Comparison of ENCODE assay signal across 1 cellular context in the genomic region with DNA sequence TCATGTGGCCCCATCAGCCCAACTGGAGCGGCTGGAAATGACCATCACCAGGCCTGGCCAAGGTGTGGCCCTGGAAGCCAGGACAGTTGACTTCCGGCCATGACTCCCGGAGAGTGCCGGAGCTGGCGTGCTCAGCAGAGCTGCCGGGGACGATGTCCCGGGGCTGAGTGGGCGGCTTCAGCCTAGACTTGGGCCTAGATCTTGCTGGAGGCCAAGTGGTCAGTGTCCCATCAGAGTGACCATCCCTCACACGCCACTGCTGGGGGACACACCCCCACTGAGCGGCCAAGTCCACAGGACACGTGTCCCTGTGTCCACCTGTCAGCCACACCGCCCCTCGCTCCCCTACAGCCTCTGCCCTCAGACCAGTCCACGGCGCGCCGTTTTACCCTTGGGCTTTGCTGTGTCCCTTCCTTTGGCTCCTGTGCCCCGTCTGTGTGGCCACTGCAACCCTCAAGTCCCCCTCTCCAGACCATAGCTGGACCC.
TF ChIP-seq lines count a peak whose summit lies in the region.

No MANE protein-coding gene starts in this region.

TF ChIP-seq in HepG2, 621 proteins besides CTCF, POLR2A, EP300 and RAD21 (continued from another document and continues in another):
- TF ChIP-seq, protein P1, sequence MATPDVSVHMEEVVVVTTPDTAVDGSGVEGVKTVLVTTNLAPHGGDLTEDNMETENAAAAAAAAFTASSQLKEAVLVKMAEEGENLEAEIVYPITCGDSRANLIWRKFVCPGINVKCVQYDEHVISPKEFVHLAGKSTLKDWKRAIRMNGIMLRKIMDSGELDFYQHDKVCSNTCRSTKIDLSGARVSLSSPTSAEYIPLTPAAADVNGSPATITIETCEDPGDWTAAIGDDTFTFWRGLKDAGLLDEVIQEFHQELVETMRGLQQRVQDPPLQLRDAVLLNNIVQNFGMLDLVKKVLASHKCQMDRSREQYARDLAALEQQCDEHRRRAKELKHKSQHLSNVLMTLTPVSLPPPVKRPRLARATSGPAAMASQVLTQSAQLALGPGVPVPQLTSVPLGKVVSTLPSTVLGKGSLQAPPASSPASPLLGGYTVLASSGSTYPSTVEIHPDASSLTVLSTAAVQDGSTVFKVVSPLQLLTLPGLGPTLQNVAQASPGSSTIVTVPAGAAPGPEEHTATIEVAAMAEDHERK (CRISPR knock-in tag; IDR thresholded peaks at IDR 0.05; ENCODE audit: low read depth) = no peak
- TF ChIP-seq ZNF83 (CRISPR knock-in tag; IDR thresholded peaks at IDR 0.05; ENCODE audit: borderline replicate concordance) (no peak), SNAI1 (CRISPR knock-in tag; IDR thresholded peaks at IDR 0.05; ENCODE audit: borderline replicate concordance) (0 out of 2 replicates have a peak, but pooled peaks have one; percentile 51), GABPB1 (CRISPR knock-in tag; IDR thresholded peaks at IDR 0.05) (peak; percentile 78), PRMT3 (CRISPR knock-in tag; IDR thresholded peaks at IDR 0.05; ENCODE audit: borderline replicate concordance, low read depth) (0 out of 2 replicates have a peak, but pooled peaks have one; percentile 19), ZNF296 (CRISPR knock-in tag; conservative IDR thresholded peaks at IDR 0.05) (0 out of 2 replicates have a peak, but pooled peaks have one; percentile 37), ZNF326 (CRISPR knock-in tag; IDR thresholded peaks at IDR 0.05; ENCODE audit: borderline replicate concordance) (no peak), HCFC1 (IDR thresholded peaks at IDR 0.05; ENCODE audit: low read depth, low read length) (no peak), PAX8 (CRISPR knock-in tag; IDR thresholded peaks at IDR 0.05; ENCODE audit: borderline replicate concordance) (no peak), ZNF563 (CRISPR knock-in tag; IDR thresholded peaks at IDR 0.05) (0 out of 2 replicates have a peak, but pooled peaks have one; percentile 49), ZNF670 (CRISPR knock-in tag; IDR thresholded peaks at IDR 0.05; ENCODE audit: borderline replicate concordance) (no peak), ZIK1 (CRISPR knock-in tag; IDR thresholded peaks at IDR 0.05; ENCODE audit: borderline replicate concordance, low read depth) (no peak), FOSL2 (CRISPR knock-in tag; IDR thresholded peaks at IDR 0.05) (peak; percentile 4; the same call in 1 of the 2 replicates), ZNF468 (CRISPR knock-in tag; IDR thresholded peaks at IDR 0.05) (no peak), MYNN (CRISPR knock-in tag; IDR thresholded peaks at IDR 0.05; ENCODE audit: low read depth) (no peak), PRPF4 (IDR thresholded peaks at IDR 0.05; ENCODE audit: low read depth, low read length, poor library complexity, severe bottlenecking) (no peak), RORA (CRISPR knock-in tag; IDR thresholded peaks at IDR 0.05) (no peak), ZFY (CRISPR knock-in tag; IDR thresholded peaks at IDR 0.05) (0 out of 2 replicates have a peak, but pooled peaks have one; percentile 7), ZNF501 (CRISPR knock-in tag; IDR thresholded peaks at IDR 0.05) (no peak), ZMYM3 (CRISPR knock-in tag; IDR thresholded peaks at IDR 0.05) (no peak), ZNF180 (CRISPR knock-in tag; IDR thresholded peaks at IDR 0.05; ENCODE audit: borderline replicate concordance, low read depth) (no peak), ZSCAN22 (CRISPR knock-in tag; IDR thresholded peaks at IDR 0.05) (peak; percentile 91), ETV5 (CRISPR knock-in tag; IDR thresholded peaks at IDR 0.05; ENCODE audit: borderline replicate concordance) (peak; percentile 58; the same call in 1 of the 2 replicates), ZNF768 (CRISPR knock-in tag; IDR thresholded peaks at IDR 0.05) (peak; percentile 12; the same call in 1 of the 2 replicates), ISL2 (CRISPR knock-in tag; IDR thresholded peaks at IDR 0.05) (no peak), ZZZ3 (CRISPR knock-in tag; IDR thresholded peaks at IDR 0.05; ENCODE audit: borderline replicate concordance) (no peak), ZNF263 (CRISPR knock-in tag; IDR thresholded peaks at IDR 0.05) (no peak), PHF8 (CRISPR knock-in tag; IDR thresholded peaks at IDR 0.05) (no peak), ZNF335 (CRISPR knock-in tag; IDR thresholded peaks at IDR 0.05) (no peak)
- TF ChIP-seq, protein P2, sequence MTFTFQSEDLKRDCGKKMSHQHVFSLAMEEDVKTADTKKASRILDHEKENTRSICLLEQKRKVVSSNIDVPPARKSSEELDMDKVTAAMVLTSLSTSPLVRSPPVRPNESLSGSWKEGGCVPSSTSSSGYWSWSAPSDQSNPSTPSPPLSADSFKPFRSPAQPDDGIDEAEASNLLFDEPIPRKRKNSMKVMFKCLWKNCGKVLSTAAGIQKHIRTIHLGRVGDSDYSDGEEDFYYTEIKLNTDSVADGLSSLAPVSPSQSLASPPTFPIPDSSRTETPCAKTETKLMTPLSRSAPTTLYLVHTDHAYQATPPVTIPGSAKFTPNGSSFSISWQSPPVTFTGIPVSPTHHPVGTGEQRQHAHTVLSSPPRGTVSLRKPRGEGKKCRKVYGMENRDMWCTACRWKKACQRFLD (CRISPR knock-in tag; IDR thresholded peaks at IDR 0.05; ENCODE audit: borderline replicate concordance) = 0 out of 2 replicates have a peak, but pooled peaks have one; percentile 11
- TF ChIP-seq, protein P3, sequence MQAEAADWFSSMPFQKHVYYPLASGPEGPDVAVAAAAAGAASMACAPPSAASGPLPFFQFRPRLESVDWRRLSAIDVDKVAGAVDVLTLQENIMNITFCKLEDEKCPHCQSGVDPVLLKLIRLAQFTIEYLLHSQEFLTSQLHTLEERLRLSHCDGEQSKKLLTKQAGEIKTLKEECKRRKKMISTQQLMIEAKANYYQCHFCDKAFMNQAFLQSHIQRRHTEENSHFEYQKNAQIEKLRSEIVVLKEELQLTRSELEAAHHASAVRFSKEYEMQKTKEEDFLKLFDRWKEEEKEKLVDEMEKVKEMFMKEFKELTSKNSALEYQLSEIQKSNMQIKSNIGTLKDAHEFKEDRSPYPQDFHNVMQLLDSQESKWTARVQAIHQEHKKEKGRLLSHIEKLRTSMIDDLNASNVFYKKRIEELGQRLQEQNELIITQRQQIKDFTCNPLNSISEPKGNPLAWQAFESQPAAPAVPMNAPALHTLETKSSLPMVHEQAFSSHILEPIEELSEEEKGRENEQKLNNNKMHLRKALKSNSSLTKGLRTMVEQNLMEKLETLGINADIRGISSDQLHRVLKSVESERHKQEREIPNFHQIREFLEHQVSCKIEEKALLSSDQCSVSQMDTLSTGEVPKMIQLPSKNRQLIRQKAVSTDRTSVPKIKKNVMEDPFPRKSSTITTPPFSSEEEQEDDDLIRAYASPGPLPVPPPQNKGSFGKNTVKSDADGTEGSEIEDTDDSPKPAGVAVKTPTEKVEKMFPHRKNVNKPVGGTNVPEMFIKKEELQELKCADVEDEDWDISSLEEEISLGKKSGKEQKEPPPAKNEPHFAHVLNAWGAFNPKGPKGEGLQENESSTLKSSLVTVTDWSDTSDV (CRISPR knock-in tag; IDR thresholded peaks at IDR 0.05) = peak; percentile 56; the same call in 1 of the 2 replicates
- TF ChIP-seq, protein P4, sequence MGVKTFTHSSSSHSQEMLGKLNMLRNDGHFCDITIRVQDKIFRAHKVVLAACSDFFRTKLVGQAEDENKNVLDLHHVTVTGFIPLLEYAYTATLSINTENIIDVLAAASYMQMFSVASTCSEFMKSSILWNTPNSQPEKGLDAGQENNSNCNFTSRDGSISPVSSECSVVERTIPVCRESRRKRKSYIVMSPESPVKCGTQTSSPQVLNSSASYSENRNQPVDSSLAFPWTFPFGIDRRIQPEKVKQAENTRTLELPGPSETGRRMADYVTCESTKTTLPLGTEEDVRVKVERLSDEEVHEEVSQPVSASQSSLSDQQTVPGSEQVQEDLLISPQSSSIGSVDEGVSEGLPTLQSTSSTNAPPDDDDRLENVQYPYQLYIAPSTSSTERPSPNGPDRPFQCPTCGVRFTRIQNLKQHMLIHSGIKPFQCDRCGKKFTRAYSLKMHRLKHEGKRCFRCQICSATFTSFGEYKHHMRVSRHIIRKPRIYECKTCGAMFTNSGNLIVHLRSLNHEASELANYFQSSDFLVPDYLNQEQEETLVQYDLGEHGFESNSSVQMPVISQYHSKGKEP (CRISPR knock-in tag; IDR thresholded peaks at IDR 0.05) = no peak
- TF ChIP-seq, protein P5, sequence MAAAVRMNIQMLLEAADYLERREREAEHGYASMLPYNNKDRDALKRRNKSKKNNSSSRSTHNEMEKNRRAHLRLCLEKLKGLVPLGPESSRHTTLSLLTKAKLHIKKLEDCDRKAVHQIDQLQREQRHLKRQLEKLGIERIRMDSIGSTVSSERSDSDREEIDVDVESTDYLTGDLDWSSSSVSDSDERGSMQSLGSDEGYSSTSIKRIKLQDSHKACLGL (CRISPR knock-in tag; IDR thresholded peaks at IDR 0.05) = peak; percentile 78
- TF ChIP-seq, protein P6, sequence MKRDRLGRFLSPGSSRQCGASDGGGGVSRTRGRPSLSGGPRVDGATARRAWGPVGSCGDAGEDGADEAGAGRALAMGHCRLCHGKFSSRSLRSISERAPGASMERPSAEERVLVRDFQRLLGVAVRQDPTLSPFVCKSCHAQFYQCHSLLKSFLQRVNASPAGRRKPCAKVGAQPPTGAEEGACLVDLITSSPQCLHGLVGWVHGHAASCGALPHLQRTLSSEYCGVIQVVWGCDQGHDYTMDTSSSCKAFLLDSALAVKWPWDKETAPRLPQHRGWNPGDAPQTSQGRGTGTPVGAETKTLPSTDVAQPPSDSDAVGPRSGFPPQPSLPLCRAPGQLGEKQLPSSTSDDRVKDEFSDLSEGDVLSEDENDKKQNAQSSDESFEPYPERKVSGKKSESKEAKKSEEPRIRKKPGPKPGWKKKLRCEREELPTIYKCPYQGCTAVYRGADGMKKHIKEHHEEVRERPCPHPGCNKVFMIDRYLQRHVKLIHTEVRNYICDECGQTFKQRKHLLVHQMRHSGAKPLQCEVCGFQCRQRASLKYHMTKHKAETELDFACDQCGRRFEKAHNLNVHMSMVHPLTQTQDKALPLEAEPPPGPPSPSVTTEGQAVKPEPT (CRISPR knock-in tag; IDR thresholded peaks at IDR 0.05; ENCODE audit: low read depth) = no peak
- TF ChIP-seq, protein P7, sequence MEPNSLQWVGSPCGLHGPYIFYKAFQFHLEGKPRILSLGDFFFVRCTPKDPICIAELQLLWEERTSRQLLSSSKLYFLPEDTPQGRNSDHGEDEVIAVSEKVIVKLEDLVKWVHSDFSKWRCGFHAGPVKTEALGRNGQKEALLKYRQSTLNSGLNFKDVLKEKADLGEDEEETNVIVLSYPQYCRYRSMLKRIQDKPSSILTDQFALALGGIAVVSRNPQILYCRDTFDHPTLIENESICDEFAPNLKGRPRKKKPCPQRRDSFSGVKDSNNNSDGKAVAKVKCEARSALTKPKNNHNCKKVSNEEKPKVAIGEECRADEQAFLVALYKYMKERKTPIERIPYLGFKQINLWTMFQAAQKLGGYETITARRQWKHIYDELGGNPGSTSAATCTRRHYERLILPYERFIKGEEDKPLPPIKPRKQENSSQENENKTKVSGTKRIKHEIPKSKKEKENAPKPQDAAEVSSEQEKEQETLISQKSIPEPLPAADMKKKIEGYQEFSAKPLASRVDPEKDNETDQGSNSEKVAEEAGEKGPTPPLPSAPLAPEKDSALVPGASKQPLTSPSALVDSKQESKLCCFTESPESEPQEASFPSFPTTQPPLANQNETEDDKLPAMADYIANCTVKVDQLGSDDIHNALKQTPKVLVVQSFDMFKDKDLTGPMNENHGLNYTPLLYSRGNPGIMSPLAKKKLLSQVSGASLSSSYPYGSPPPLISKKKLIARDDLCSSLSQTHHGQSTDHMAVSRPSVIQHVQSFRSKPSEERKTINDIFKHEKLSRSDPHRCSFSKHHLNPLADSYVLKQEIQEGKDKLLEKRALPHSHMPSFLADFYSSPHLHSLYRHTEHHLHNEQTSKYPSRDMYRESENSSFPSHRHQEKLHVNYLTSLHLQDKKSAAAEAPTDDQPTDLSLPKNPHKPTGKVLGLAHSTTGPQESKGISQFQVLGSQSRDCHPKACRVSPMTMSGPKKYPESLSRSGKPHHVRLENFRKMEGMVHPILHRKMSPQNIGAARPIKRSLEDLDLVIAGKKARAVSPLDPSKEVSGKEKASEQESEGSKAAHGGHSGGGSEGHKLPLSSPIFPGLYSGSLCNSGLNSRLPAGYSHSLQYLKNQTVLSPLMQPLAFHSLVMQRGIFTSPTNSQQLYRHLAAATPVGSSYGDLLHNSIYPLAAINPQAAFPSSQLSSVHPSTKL (CRISPR knock-in tag; IDR thresholded peaks at IDR 0.05) = no peak
- TF ChIP-seq, protein P8, sequence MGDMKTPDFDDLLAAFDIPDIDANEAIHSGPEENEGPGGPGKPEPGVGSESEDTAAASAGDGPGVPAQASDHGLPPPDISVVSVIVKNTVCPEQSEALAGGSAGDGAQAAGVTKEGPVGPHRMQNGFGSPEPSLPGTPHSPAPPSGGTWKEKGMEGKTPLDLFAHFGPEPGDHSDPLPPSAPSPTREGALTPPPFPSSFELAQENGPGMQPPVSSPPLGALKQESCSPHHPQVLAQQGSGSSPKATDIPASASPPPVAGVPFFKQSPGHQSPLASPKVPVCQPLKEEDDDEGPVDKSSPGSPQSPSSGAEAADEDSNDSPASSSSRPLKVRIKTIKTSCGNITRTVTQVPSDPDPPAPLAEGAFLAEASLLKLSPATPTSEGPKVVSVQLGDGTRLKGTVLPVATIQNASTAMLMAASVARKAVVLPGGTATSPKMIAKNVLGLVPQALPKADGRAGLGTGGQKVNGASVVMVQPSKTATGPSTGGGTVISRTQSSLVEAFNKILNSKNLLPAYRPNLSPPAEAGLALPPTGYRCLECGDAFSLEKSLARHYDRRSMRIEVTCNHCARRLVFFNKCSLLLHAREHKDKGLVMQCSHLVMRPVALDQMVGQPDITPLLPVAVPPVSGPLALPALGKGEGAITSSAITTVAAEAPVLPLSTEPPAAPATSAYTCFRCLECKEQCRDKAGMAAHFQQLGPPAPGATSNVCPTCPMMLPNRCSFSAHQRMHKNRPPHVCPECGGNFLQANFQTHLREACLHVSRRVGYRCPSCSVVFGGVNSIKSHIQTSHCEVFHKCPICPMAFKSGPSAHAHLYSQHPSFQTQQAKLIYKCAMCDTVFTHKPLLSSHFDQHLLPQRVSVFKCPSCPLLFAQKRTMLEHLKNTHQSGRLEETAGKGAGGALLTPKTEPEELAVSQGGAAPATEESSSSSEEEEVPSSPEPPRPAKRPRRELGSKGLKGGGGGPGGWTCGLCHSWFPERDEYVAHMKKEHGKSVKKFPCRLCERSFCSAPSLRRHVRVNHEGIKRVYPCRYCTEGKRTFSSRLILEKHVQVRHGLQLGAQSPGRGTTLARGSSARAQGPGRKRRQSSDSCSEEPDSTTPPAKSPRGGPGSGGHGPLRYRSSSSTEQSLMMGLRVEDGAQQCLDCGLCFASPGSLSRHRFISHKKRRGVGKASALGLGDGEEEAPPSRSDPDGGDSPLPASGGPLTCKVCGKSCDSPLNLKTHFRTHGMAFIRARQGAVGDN (CRISPR knock-in tag; IDR thresholded peaks at IDR 0.05) = peak; percentile 84
- TF ChIP-seq, protein P9, sequence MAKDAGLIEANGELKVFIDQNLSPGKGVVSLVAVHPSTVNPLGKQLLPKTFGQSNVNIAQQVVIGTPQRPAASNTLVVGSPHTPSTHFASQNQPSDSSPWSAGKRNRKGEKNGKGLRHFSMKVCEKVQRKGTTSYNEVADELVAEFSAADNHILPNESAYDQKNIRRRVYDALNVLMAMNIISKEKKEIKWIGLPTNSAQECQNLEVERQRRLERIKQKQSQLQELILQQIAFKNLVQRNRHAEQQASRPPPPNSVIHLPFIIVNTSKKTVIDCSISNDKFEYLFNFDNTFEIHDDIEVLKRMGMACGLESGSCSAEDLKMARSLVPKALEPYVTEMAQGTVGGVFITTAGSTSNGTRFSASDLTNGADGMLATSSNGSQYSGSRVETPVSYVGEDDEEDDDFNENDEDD (CRISPR knock-in tag; IDR thresholded peaks at IDR 0.05; ENCODE audit: borderline replicate concordance) = peak; percentile 21; the same call in 1 of the 2 replicates
